In the genomic region with DNA sequence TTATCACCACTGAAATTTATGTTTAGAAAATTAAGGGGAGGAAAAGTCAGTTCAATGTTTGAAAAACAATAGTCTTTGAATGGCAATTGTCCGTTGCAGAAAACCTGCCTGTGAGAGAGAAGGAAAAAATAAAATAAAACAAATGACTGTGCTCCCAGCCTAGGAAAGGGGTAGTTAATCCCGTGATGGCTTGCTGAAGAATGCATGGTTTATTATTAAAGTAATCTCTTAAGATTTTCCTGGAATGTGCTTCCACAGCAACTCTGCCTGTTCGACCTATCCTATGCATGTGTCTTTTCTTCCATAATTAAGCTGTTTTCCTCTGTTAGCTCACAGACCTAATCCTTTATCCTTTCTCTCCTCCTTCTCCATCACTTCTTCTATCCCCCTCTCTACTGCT, we compare ENCODE assay signal across 14 cellular contexts. TPM values are rescaled to one million over a fixed set of nuclear protein-coding genes. Genes with fewer than 3 reads are reported as not detected.
A peak's percentile ranks its signal among the peaks of the same experiment; 100 is the strongest.
DNase-seq lines count a peak whose midpoint lies in the region; TF ChIP-seq lines count a peak whose summit lies in the region.
"Had no signal": no experiment of that assay in that cellular context is flagged by ENCODE, and none has a peak within 500 bp of the region (broad histone marks: within the 10 kb centered on the region; RNA-seq: fewer than 3 reads in every experiment).

No MANE protein-coding gene starts in this region.

- H3K4me1 Mint-ChIP-seq in activated CD4-positive, alpha-beta T cell treated with anti-CD3 and anti-CD28 coated beads, Interleukin-2, amount 10 ng/mL, durations not matched to agents 7 days and 5 days, result peaks cover 6% of the 10 kb centered on the region

- no peak for TF ChIP-seq POLR2A in esophagus squamous epithelium (IDR thresholded peaks at IDR 0.05)

- TF ChIP-seq CTCF in esophagus squamous epithelium (IDR thresholded peaks at IDR 0.05), result no peak

- CTCF ChIA-PET in activated CD4-positive, alpha-beta T cell treated with anti-CD3 and anti-CD28 coated beads, Interleukin-2, amount 10 ng/mL, durations not matched to agents 7 days and 5 days (lab: Charles Lee), result no interaction called here

- intact Hi-C loops in esophagus squamous epithelium (cut with DNase I), result no loop called here

- H3K4me3 ChIP-seq in esophagus squamous epithelium, result no peak overlapping the region
- H3K4me3 ChIP-seq: pancreas, stomach had no signal

- no peak overlapping the region for H3K27ac Mint-ChIP-seq in activated CD4-positive, alpha-beta T cell treated with anti-CD3 and anti-CD28 coated beads, Interleukin-2, amount 10 ng/mL, durations not matched to agents 7 days and 5 days
- H3K27ac Mint-ChIP-seq: activated CD8-positive, alpha-beta memory T cell treated with anti-CD3 and anti-CD28 coated beads, Interleukin-2, amount 10 ng/mL, durations not matched to agents 7 days and 5 days; dendritic cell treated with granulocyte-macrophage colony-stimulating factor and Interleukin-4, amounts not matched to agents 40 ng/mL and 50 ng/mL, for 4 days had no signal

- H3K27ac ChIP-seq in esophagus squamous epithelium, result no peak overlapping the region

- H3K4me1 ChIP-seq in esophagus squamous epithelium, result peaks cover 0 to 41% (median 0%) of the 10 kb centered on the region in 3 donors

- 23 to 31% methylated on average over 3 of the region's 3 CpGs for WGBS in esophagus squamous epithelium, 2 donors

- POLR2A ChIA-PET in activated CD4-positive, alpha-beta T cell treated with anti-CD3 and anti-CD28 coated beads, Interleukin-2, amount 10 ng/mL, durations not matched to agents 7 days and 5 days (lab: Charles Lee), result no interaction called here

- no peaks in the 10 kb centered on the region for H3K9me3 Mint-ChIP-seq in activated CD4-positive, alpha-beta T cell treated with anti-CD3 and anti-CD28 coated beads, Interleukin-2, amount 10 ng/mL, durations not matched to agents 7 days and 5 days
- H3K9me3 Mint-ChIP-seq: dendritic cell treated with granulocyte-macrophage colony-stimulating factor and Interleukin-4, amounts not matched to agents 40 ng/mL and 50 ng/mL, for 4 days had no signal

- H3K4me3 Mint-ChIP-seq in activated CD4-positive, alpha-beta T cell treated with anti-CD3 and anti-CD28 coated beads, Interleukin-2, amount 10 ng/mL, durations not matched to agents 7 days and 5 days, result no peak overlapping the region
- H3K4me3 Mint-ChIP-seq: activated CD8-positive, alpha-beta memory T cell treated with anti-CD3 and anti-CD28 coated beads, Interleukin-2, amount 10 ng/mL, durations not matched to agents 7 days and 5 days; dendritic cell treated with granulocyte-macrophage colony-stimulating factor and Interleukin-4, amounts not matched to agents 40 ng/mL and 50 ng/mL, for 4 days had no signal

- no peaks in the 10 kb centered on the region for H3K36me3 ChIP-seq in esophagus squamous epithelium
- H3K36me3 ChIP-seq: pancreas, stomach had no signal

- DNase-seq in EH (ENCODE audit: low read depth) (peak; percentile 85), SK-MEL-5 (ENCODE audit: low read depth, low spot score) (peak; percentile 57), fibroblast of peridontal ligament (ENCODE audit: extremely low read depth) (peak; percentile 74), renal cortical epithelial cell (ENCODE audit: low read depth) (peak; percentile 46), NCI-H1930 (lab: John Stamatoyannopoulos, UW) (no peak), COR-L47 (lab: John Stamatoyannopoulos, UW) (no peak), esophagus squamous epithelium (lab: John Stamatoyannopoulos, UW) (no peak)
- DNase-seq in activated CD4-positive, alpha-beta T cell treated with anti-CD3 and anti-CD28 coated beads, Interleukin-2, amount 10 ng/mL, durations not matched to agents 7 days and 5 days, result no peak
- DNase-seq: activated CD8-positive, alpha-beta memory T cell treated with anti-CD3 and anti-CD28 coated beads, Interleukin-2, amount 10 ng/mL, durations not matched to agents 7 days and 5 days; activated naive CD4-positive, alpha-beta T cell treated with anti-CD3 and anti-CD28 coated beads, Interleukin-2, amount 50 U/mL, for 16 hours; NCI-H446; pancreas; stomach had no signal

- in situ Hi-C loops in SK-MEL-5 (cut with HindIII; ENCODE audit: low pct_unique_long_range_greater_than_20kb, low sequenced_read_pairs), result no loop called here

- H3K27me3 ChIP-seq in esophagus squamous epithelium, result peaks cover 0 to 47% (median 0%) of the 10 kb centered on the region in 4 donors

- H3K9me3 ChIP-seq in esophagus squamous epithelium, result no peaks in the 10 kb centered on the region
- H3K9me3 ChIP-seq: pancreas, stomach had no signal

- H3K36me3 Mint-ChIP-seq in activated CD4-positive, alpha-beta T cell treated with anti-CD3 and anti-CD28 coated beads, Interleukin-2, amount 10 ng/mL, durations not matched to agents 7 days and 5 days (ENCODE audit: low read depth), result no peaks in the 10 kb centered on the region
- H3K36me3 Mint-ChIP-seq: activated CD8-positive, alpha-beta memory T cell treated with anti-CD3 and anti-CD28 coated beads, Interleukin-2, amount 10 ng/mL, durations not matched to agents 7 days and 5 days had no signal

- H3K27me3 Mint-ChIP-seq in activated CD4-positive, alpha-beta T cell treated with anti-CD3 and anti-CD28 coated beads, Interleukin-2, amount 10 ng/mL, durations not matched to agents 7 days and 5 days, result peaks cover 50% of the 10 kb centered on the region
- H3K27me3 Mint-ChIP-seq: dendritic cell treated with granulocyte-macrophage colony-stimulating factor and Interleukin-4, amounts not matched to agents 40 ng/mL and 50 ng/mL, for 4 days had no signal

RNA-seq across cellular contexts. Expression of a gene that starts 2.4 kb away (rescaled TPM):
- 221 and 253 TPM in 2 replicates for total RNA-seq in SK-MEL-5 (2014; rRNA removed; shearing (Covaris generic))
- 282 and 344 TPM in 2 replicates for polyA plus RNA-seq in SK-MEL-5 (2015; cell fraction: cytosol; rRNA removed)
- polyA plus RNA-seq in SK-MEL-5 (2015; cell fraction: nucleus; rRNA removed), result 546 and 630 TPM in 2 replicates
- total RNA-seq in renal cortical epithelial cell, result 14.1 and 117 TPM in 2 replicates
- total RNA-seq in esophagus squamous epithelium, result 10 to 100 TPM in 2 of 4 donors, 1 to 10 TPM in 1, under 1 TPM in 1; 0.95 to 35.1 (median 11.8) TPM
- not detected for total RNA-seq in activated CD4-positive, alpha-beta T cell treated with anti-CD3 and anti-CD28 coated beads, Interleukin-2, amount 10 ng/mL, durations not matched to agents 7 days and 5 days
- total RNA-seq: activated CD8-positive, alpha-beta memory T cell treated with anti-CD3 and anti-CD28 coated beads, Interleukin-2, amount 10 ng/mL, durations not matched to agents 7 days and 5 days had no signal

Comparison
In these comparisons a context has a peak if more than half of its experiments do, and no peak if none do; other contexts are left out.
1. DNase-seq: peak in EH (single experiment), SK-MEL-5 (single experiment), fibroblast of peridontal ligament (single experiment) and renal cortical epithelial cell (single experiment); none in NCI-H1930 (0 of 2), COR-L47 (single experiment), esophagus squamous epithelium (single experiment) and activated CD4-positive, alpha-beta T cell treated with anti-CD3 and anti-CD28 coated beads, Interleukin-2, amount 10 ng/mL, durations not matched to agents 7 days and 5 days (single experiment).